8 cellular contexts compared by ENCODE assay signal in the genomic region with DNA sequence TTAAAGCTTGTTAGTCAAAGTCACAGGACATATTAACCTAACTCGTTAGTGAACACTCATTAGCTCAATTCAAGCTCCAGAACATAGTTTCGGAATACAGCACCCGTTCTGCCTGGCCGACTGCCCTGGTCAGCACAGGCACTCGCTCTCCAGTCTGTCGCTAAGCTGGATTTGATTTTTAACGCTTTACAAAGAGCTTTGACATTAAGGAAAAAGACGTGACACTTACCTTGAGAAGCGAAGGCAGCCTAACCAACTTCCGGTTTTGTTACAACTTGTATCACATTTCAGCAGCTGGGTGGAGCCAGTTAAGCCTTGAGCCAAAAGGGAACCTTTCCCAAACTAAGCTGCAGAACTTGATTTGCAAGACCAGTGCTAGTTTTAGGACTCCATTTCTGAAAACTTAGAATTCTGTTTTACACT. TPM values are rescaled to one million over a fixed set of nuclear protein-coding genes. Genes with fewer than 3 reads are reported as not detected.
DNase-seq lines count a peak whose midpoint lies in the region; ATAC-seq, FAIRE-seq and TF ChIP-seq lines count a peak whose summit lies in the region.

Gene FRRS1, minus strand, starts transcription at position 258 of the 423 bp plus-strand sequence. CDS start 17,867 bp downstream, outside the sequence.

- H3K9me3 ChIP-seq in keratinocyte (ENCODE audit: control insufficient read depth, low read depth, low read length), result no peaks in the 10 kb centered on the region

- no peaks in the 10 kb centered on the region for H3K27me3 ChIP-seq in keratinocyte (ENCODE audit: control insufficient read depth, extremely low read depth, insufficient read depth, low read length)

- H2AFZ ChIP-seq in keratinocyte (ENCODE audit: control insufficient read depth, low read length), result peak within 1 kb of the TSS; percentile 99

- H3K9me1 ChIP-seq in keratinocyte (ENCODE audit: control insufficient read depth, extremely low read depth, insufficient read depth, low read length), result no peaks in the 10 kb centered on the region

- H3K4me1 ChIP-seq in keratinocyte (ENCODE audit: control insufficient read depth, extremely low read depth, insufficient read depth, low read length), result peaks cover 16% of the 10 kb centered on the region

- peak; percentile 95 for ATAC-seq in HG02759 (IDR thresholded peaks at IDR 0.05; ENCODE audit: unreplicated experiment)

- dilution Hi-C loops in keratinocyte (cut with MboI; ENCODE audit: extremely low pct_ligation_motif_present, low sequenced_read_pairs), result no loop called here

- peak within 1 kb of the TSS; percentile 44 to 99 (median 96) for H3K4me3 ChIP-seq in keratinocyte (ENCODE audit: control insufficient read depth in 2 of 3, extremely low read depth in 1 of 3, insufficient read depth in 2 of 3, low read depth in 1 of 3, low read length in 3 of 3)

- peak within 1 kb of the TSS; percentile 92 for H3K4me2 ChIP-seq in keratinocyte (ENCODE audit: control insufficient read depth, extremely low read depth, insufficient read depth, low read depth, low read length)

- H3K36me3 ChIP-seq in keratinocyte (ENCODE audit: control insufficient read depth in 2 of 2, extremely low read depth in 1 of 2, insufficient read depth in 2 of 2, low read length in 2 of 2), result no peaks in the 10 kb centered on the region

- H3K79me2 ChIP-seq in keratinocyte (ENCODE audit: control insufficient read depth, insufficient read depth, low read length), result peaks cover 5% of the 10 kb centered on the region

- no peak for TF ChIP-seq CTCF in keratinocyte (optimal IDR thresholded peaks at IDR 0.05 in 1 of 3, IDR thresholded peaks at IDR 0.05 in 1 of 3, conservative IDR thresholded peaks at IDR 0.05 in 1 of 3; ENCODE audit: extremely low read depth in 1 of 3, insufficient read depth in 2 of 3, low read length in 3 of 3)

- FAIRE-seq in keratinocyte (lab: Jason Lieb, UNC), result peak; percentile 92

- peak within 1 kb of the TSS; percentile 97 for H3K9ac ChIP-seq in keratinocyte (ENCODE audit: control insufficient read depth, extremely low read depth, insufficient read depth, low read length)

- peak; percentile 56 for TF ChIP-seq POLR2A in GM15510 (IDR thresholded peaks at IDR 0.05; ENCODE audit: borderline replicate concordance, extremely low read depth, insufficient read length)

- no peaks in the 10 kb centered on the region for H4K20me1 ChIP-seq in keratinocyte (ENCODE audit: control insufficient read depth, extremely low read depth, insufficient read depth, low read length)

- DNase-seq in AG08395 (ENCODE audit: low spot score) (peak; percentile 34), NAMALWA (ENCODE audit: low spot score) (peak; percentile 89), SKM-1 treated with dmso at 0.1 percent for 144 hours (lab: John Stamatoyannopoulos, UW; ENCODE audit: unreplicated experiment) (peak; percentile 81), keratinocyte (ENCODE audit: low read depth, low spot score) (peak; percentile 49)
- DNase-seq in central memory CD4-positive, alpha-beta T cell, result peak; percentile 21
- peak; percentile 12 to 21 for DNase-seq in stimulated activated CD4-positive, alpha-beta T cell treated with anti-CD3 and anti-CD28 coated beads, Interleukin-2, amount 100 ng/mL, for 48 hours

- H3K27ac ChIP-seq in keratinocyte (ENCODE audit: control insufficient read depth, insufficient read depth, low read length), result peak within 1 kb of the TSS; percentile 97

RNA-seq across cellular contexts. Expression of gene FRRS1, which starts in this region (rescaled TPM):
- 8.6 to 13.0 TPM (median 11.2 TPM) in 3 replicates for polyA plus RNA-seq in keratinocyte
- polyA plus RNA-seq in keratinocyte (2011; ENCODE audit: low read depth), result 4.1 TPM
- polyA plus RNA-seq in keratinocyte (2011; cell fraction: cytosol; rRNA removed), result 1.7 and 4.0 TPM in 2 replicates
- polyA plus RNA-seq in keratinocyte (2011; cell fraction: nucleus; rRNA removed), result 13.0 and 15.1 TPM in 2 replicates
- polyA plus RNA-seq in keratinocyte (2012; ENCODE audit: low replicate concordance), result 6.7 and 8.3 TPM in 2 replicates
- 9.8 to 31.5 TPM (median 30.7 TPM) in 3 replicates for polyA minus RNA-seq in keratinocyte
- 11.1 TPM for polyA minus RNA-seq in keratinocyte (2011; cell fraction: cytosol; rRNA and poly(A)+ RNA removed)
- 26.3 and 37.2 TPM in 2 replicates for polyA minus RNA-seq in keratinocyte (2011; cell fraction: nucleus; rRNA and poly(A)+ RNA removed)

Comparison
In these comparisons a context has a peak if more than half of its experiments do, and no peak if none do; other contexts are left out.
1. Peak in every context shown above with its lines: DNase-seq, ATAC-seq, H3K4me3 ChIP-seq and H3K27ac ChIP-seq.
2. DNase-seq: peak in every context shown above with its lines; median percentile 89 in NAMALWA; 81 in SKM-1 treated with dmso at 0.1 percent for 144 hours; 49 in keratinocyte; 34 in AG08395; 21 in central memory CD4-positive, alpha-beta T cell; 16 in stimulated activated CD4-positive, alpha-beta T cell treated with anti-CD3 and anti-CD28 coated beads, Interleukin-2, amount 100 ng/mL, for 48 hours.